ENCODE assay signal across 22 cellular contexts in genomic region chr1:223266632-223267172, GRCh38.
A peak's percentile ranks its signal among the peaks of the same experiment; 100 is the strongest.
DNase-seq lines count a peak whose midpoint lies in the region; ATAC-seq and TF ChIP-seq lines count a peak whose summit lies in the region.
"Had no signal": no experiment of that assay in that cellular context is flagged by ENCODE, and none has a peak within 500 bp of the region (broad histone marks: within the 10 kb centered on the region; RNA-seq: fewer than 3 reads in every experiment).

No MANE protein-coding gene starts in this region.

- H2AK5ac ChIP-seq in neuronal stem cell (ENCODE audit: low read depth, low read length): no peak overlapping the region

- H3K27me3 ChIP-seq in GM23338 (ENCODE audit: insufficient read depth): no peaks in the 10 kb centered on the region
- no peaks in the 10 kb centered on the region for H3K27me3 ChIP-seq in neuronal stem cell (ENCODE audit: control insufficient read depth in 3 of 3, insufficient read depth in 3 of 3, low read depth in 1 of 3, low read length in 3 of 3)
- H3K27me3 ChIP-seq: BLaER1 had no signal

- no CpG with 5 or more reads among the region's 3 CpGs for WGBS in neuronal stem cell (ENCODE audit: extremely low coverage in 2 of 2, insufficient read length in 2 of 2, insufficient replicate concordance in 1 of 2), 2 donors

- no peaks in the 10 kb centered on the region for H3K36me3 Mint-ChIP-seq in GM23338 (ENCODE audit: low read depth)
- H3K36me3 Mint-ChIP-seq: CD4-positive, CD25-positive, alpha-beta regulatory T cell had no signal

- H3K36me3 ChIP-seq in GM23338 (ENCODE audit: insufficient read depth) (no peaks in the 10 kb centered on the region), neuronal stem cell (replicated peaks in 1 of 2; ENCODE audit: control insufficient read depth in 2 of 2, insufficient read depth in 2 of 2, low read length in 2 of 2) (no peaks in the 10 kb centered on the region)
- H3K36me3 ChIP-seq: BLaER1, HAP-1 had no signal

- TF ChIP-seq POLR2A in NB4 (IDR thresholded peaks at IDR 0.05; ENCODE audit: extremely low read depth, insufficient read length): no peak

- DNase-seq in GM23338 (ENCODE audit: low spot score) (no peak), NB4 (ENCODE audit: low read depth) (peak; percentile 41), caudate nucleus (lab: John Stamatoyannopoulos, UW) (no peak), neuronal stem cell (ENCODE audit: low spot score) (no peak)
- DNase-seq: CD4-positive, CD25-positive, alpha-beta regulatory T cell; DND-41; GM23248; HFFc6; IMR-90; NCI-H1105; NCI-H2029; NCI-H446; NCI-H524 treated with DMSO at 0.1 percent for 48 hours; NCI-H82; SIG-M5 had no signal

- peaks cover 10% of the 10 kb centered on the region; the same call in 2 of the 3 replicates for H3K4me1 Mint-ChIP-seq in GM23338
- H3K4me1 Mint-ChIP-seq: CD4-positive, CD25-positive, alpha-beta regulatory T cell had no signal

- no peak overlapping the region for H3K23ac ChIP-seq in neuronal stem cell (ENCODE audit: low read depth, low read length, poor library complexity)

- H3F3A ChIP-seq in GM23338 (replicated peaks; ENCODE audit: low read depth): no peaks in the 10 kb centered on the region

- no peak overlapping the region; the same call in 1 of the 2 replicates for H3K27ac Mint-ChIP-seq in GM23338
- H3K27ac Mint-ChIP-seq: CD4-positive, CD25-positive, alpha-beta regulatory T cell; HFFc6 had no signal

- H3K9me2 ChIP-seq in GM23338 (ENCODE audit: insufficient read depth): no peaks in the 10 kb centered on the region

- H3K27ac ChIP-seq in GM23338 (ENCODE audit: low read depth) (no peak overlapping the region), caudate nucleus (ENCODE audit: low read depth, low read length) (peak overlapping the region; percentile 11), neuronal stem cell (replicated peaks; ENCODE audit: low read length) (no peak overlapping the region)
- H3K27ac ChIP-seq: BLaER1, GM23248, KMS-11, SK-N-MC had no signal

- H2BK5ac ChIP-seq in neuronal stem cell (ENCODE audit: low read length): no peak overlapping the region

- no peak overlapping the region for H4K91ac ChIP-seq in neuronal stem cell (ENCODE audit: low read depth, low read length, poor library complexity)

- no peak overlapping the region for H3K14ac ChIP-seq in neuronal stem cell (ENCODE audit: low read length)

- H3K79me1 ChIP-seq in neuronal stem cell (ENCODE audit: low read depth, low read length): no peaks in the 10 kb centered on the region

- peak overlapping the region; percentile 65 for H3K9ac ChIP-seq in neuronal stem cell (ENCODE audit: low read depth, low read length, poor library complexity)
- H3K9ac ChIP-seq: BLaER1, GM23248, KMS-11 had no signal

- H2BK12ac ChIP-seq in neuronal stem cell (ENCODE audit: low read length): no peak overlapping the region

- H2AFZ ChIP-seq in GM23338 (peak overlapping the region; percentile 28; the same call in 1 of the 2 replicates), neuronal stem cell (ENCODE audit: low read length) (no peak overlapping the region)
- H2AFZ ChIP-seq: GM23248 had no signal

- no peak overlapping the region for H2BK120ac ChIP-seq in neuronal stem cell (ENCODE audit: low read depth, low read length)

- H3K9me3 ChIP-seq in neuronal stem cell (replicated peaks in 1 of 2; ENCODE audit: control insufficient read depth in 2 of 2, insufficient read depth in 1 of 2, low read depth in 1 of 2, low read length in 2 of 2): no peaks in the 10 kb centered on the region
- H3K9me3 ChIP-seq: BLaER1, HAP-1 had no signal

- ATAC-seq in GM23338 (peak; percentile 38; the same call in 2 of the 3 replicates), GM21360 (IDR thresholded peaks at IDR 0.05; ENCODE audit: unreplicated experiment) (no peak), GM19397 (IDR thresholded peaks at IDR 0.05; ENCODE audit: unreplicated experiment) (no peak), esophagus mucosa (no peak)

- H3K4ac ChIP-seq in neuronal stem cell (ENCODE audit: low read length): no peak overlapping the region

- TF ChIP-seq CTCF in GM23338 (conservative IDR thresholded peaks at IDR 0.05; ENCODE audit: low read depth in 2 of 2) (no peak), NB4 (IDR thresholded peaks at IDR 0.05; ENCODE audit: low read depth, low read length) (no peak)

- peak overlapping the region; percentile 42 for H2BK15ac ChIP-seq in neuronal stem cell (ENCODE audit: low read length)

- H3K9me3 Mint-ChIP-seq in GM23338: no peaks in the 10 kb centered on the region
- H3K9me3 Mint-ChIP-seq: HFFc6 had no signal

- H3K4me2 ChIP-seq in GM23338: no peak overlapping the region
- H3K4me2 ChIP-seq in neuronal stem cell (ENCODE audit: insufficient read depth, low read length, poor library complexity, severe bottlenecking): no peak overlapping the region
- H3K4me2 ChIP-seq: BLaER1, KMS-11 had no signal

- H3K4me1 ChIP-seq in GM23338 (ENCODE audit: insufficient read depth) (no peaks in the 10 kb centered on the region; the same call in 1 of the 2 replicates), neuronal stem cell (ENCODE audit: control insufficient read depth in 2 of 2, insufficient read depth in 1 of 2, low read depth in 1 of 2, low read length in 2 of 2) (peaks cover 0 to 7% of the 10 kb centered on the region in 2 donors)
- H3K4me1 ChIP-seq: BLaER1, HAP-1 had no signal

- no peak overlapping the region for H4K8ac ChIP-seq in neuronal stem cell (ENCODE audit: low read depth, low read length)

- no peaks in the 10 kb centered on the region for H3K27me3 Mint-ChIP-seq in GM23338 (ENCODE audit: insufficient read depth, low read depth, poor library complexity)

- no peak overlapping the region for H3K4me3 Mint-ChIP-seq in GM23338
- H3K4me3 Mint-ChIP-seq: CD4-positive, CD25-positive, alpha-beta regulatory T cell; HFFc6 had no signal

- no peak overlapping the region for H3K4me3 ChIP-seq in GM23338
- no peak overlapping the region for H3K4me3 ChIP-seq in NB4 (ENCODE audit: low read depth, low read length)
- no peak overlapping the region for H3K4me3 ChIP-seq in neuronal stem cell (ENCODE audit: low read length in 2 of 2)
- H3K4me3 ChIP-seq: BLaER1, GM23248, HAP-1, SK-N-MC had no signal

- no peaks in the 10 kb centered on the region for H3K79me2 ChIP-seq in GM23338 (replicated peaks; ENCODE audit: insufficient read depth)

- peak overlapping the region; percentile 78 for H3K18ac ChIP-seq in neuronal stem cell (ENCODE audit: low read length)

- H4K20me1 ChIP-seq in GM23338 (replicated peaks; ENCODE audit: insufficient read depth): no peaks in the 10 kb centered on the region
- H4K20me1 ChIP-seq: BLaER1 had no signal

TF ChIP-seq in GM23338, 12 proteins besides CTCF, POLR2A, EP300 and RAD21 (continues in another document):
- TF ChIP-seq JUNB (IDR thresholded peaks at IDR 0.05; ENCODE audit: unreplicated experiment) (no peak), ZNF462 (CRISPR knock-in tag; IDR thresholded peaks at IDR 0.05) (no peak)
